1 cellular context compared by ENCODE assay signal in genomic region chr3:112675943-112676530, GRCh38.
TF ChIP-seq lines count a peak whose summit lies in the region.

No MANE protein-coding gene starts in this region.

TF ChIP-seq in GM12878, 131 proteins besides CTCF, POLR2A, EP300 and RAD21 (continued from another document):
- TF ChIP-seq, protein P1, sequence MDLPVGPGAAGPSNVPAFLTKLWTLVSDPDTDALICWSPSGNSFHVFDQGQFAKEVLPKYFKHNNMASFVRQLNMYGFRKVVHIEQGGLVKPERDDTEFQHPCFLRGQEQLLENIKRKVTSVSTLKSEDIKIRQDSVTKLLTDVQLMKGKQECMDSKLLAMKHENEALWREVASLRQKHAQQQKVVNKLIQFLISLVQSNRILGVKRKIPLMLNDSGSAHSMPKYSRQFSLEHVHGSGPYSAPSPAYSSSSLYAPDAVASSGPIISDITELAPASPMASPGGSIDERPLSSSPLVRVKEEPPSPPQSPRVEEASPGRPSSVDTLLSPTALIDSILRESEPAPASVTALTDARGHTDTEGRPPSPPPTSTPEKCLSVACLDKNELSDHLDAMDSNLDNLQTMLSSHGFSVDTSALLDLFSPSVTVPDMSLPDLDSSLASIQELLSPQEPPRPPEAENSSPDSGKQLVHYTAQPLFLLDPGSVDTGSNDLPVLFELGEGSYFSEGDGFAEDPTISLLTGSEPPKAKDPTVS (IDR thresholded peaks at IDR 0.05; ENCODE audit: low read depth, low read length) = no peak
- TF ChIP-seq ESRRA (IDR thresholded peaks at IDR 0.05; ENCODE audit: low read length) = no peak
- TF ChIP-seq SMARCA5 (IDR thresholded peaks at IDR 0.05) = peak; percentile 36; the same call in 1 of the 2 replicates
- TF ChIP-seq, protein P2, sequence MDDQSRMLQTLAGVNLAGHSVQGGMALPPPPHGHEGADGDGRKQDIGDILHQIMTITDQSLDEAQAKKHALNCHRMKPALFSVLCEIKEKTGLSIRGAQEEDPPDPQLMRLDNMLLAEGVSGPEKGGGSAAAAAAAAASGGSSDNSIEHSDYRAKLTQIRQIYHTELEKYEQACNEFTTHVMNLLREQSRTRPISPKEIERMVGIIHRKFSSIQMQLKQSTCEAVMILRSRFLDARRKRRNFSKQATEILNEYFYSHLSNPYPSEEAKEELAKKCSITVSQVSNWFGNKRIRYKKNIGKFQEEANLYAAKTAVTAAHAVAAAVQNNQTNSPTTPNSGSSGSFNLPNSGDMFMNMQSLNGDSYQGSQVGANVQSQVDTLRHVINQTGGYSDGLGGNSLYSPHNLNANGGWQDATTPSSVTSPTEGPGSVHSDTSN (IDR thresholded peaks at IDR 0.05; ENCODE audit: insufficient replicate concordance, low read depth, low read length) = no peak
- peak; percentile 38; the same call in 1 of the 2 replicates for TF ChIP-seq SPI1 (IDR thresholded peaks at IDR 0.05; ENCODE audit: borderline replicate concordance, insufficient read depth, low read depth, low read length)
TF ChIP-seq in GM12878: peak in this region for 2.
